18 cellular contexts compared by ENCODE assay signal in genomic region chr10:121461307-121461706, GRCh38.
A peak's percentile ranks its signal among the peaks of the same experiment; 100 is the strongest.
DNase-seq lines count a peak whose midpoint lies in the region; ATAC-seq, FAIRE-seq and TF ChIP-seq lines count a peak whose summit lies in the region.
"Had no signal": no experiment of that assay in that cellular context is flagged by ENCODE, and none has a peak within 500 bp of the region (broad histone marks: within the 10 kb centered on the region; RNA-seq: fewer than 3 reads in every experiment).

No MANE protein-coding gene starts in this region.

- H3K9me3 ChIP-seq in HEK293 (ENCODE audit: control insufficient read depth, insufficient read depth, low read depth, low read length) (no peaks in the 10 kb centered on the region), gastroesophageal sphincter (no peaks in the 10 kb centered on the region), sigmoid colon (no peaks in the 10 kb centered on the region), Peyer's patch (no peaks in the 10 kb centered on the region)
- H3K9me3 ChIP-seq: BLaER1, HAP-1 had no signal

- TF ChIP-seq POLR2A in gastroesophageal sphincter (IDR thresholded peaks at IDR 0.05) (no peak), sigmoid colon (IDR thresholded peaks at IDR 0.05) (no peak), Peyer's patch (IDR thresholded peaks at IDR 0.05) (no peak)

- H3K36me3 ChIP-seq in HEK293 (ENCODE audit: control insufficient read depth in 2 of 2, insufficient read depth in 1 of 2, low read length in 2 of 2) (no peaks in the 10 kb centered on the region), bronchial epithelial cell (ENCODE audit: control insufficient read depth, insufficient read depth, low read length) (no peaks in the 10 kb centered on the region), gastroesophageal sphincter (no peaks in the 10 kb centered on the region), sigmoid colon (no peaks in the 10 kb centered on the region), Peyer's patch (no peaks in the 10 kb centered on the region)
- H3K36me3 ChIP-seq: BLaER1, HAP-1 had no signal

- ATAC-seq in gastroesophageal sphincter = no peak
- no peak for ATAC-seq in GM21529 (IDR thresholded peaks at IDR 0.05; ENCODE audit: unreplicated experiment)

- no peak for TF ChIP-seq EP300 in gastroesophageal sphincter (IDR thresholded peaks at IDR 0.05)
- TF ChIP-seq EP300 in sigmoid colon (IDR thresholded peaks at IDR 0.05) = no peak

- CTCF ChIA-PET in HEK293 (lab: Yijun Ruan, JAX) = interaction anchor here (0.7 kb wide), 1 partner anchor 15 kb away, joined by 3 read pairs; no protein-coding TSS in a partner anchor

- FAIRE-seq in bronchial epithelial cell (lab: Jason Lieb, UNC) = peak; percentile 55
- FAIRE-seq: GM12892, GM18507 had no signal

- TF ChIP-seq CTCF in HEK293 (tag by site-specific recombination; IDR thresholded peaks at IDR 0.05) (no peak), bronchial epithelial cell (IDR thresholded peaks at IDR 0.05; ENCODE audit: insufficient read depth, low read length, severe bottlenecking) (no peak), gastroesophageal sphincter (IDR thresholded peaks at IDR 0.05) (no peak), sigmoid colon (IDR thresholded peaks at IDR 0.05) (no peak), Peyer's patch (IDR thresholded peaks at IDR 0.05) (no peak)

- H3K27me3 ChIP-seq in bronchial epithelial cell (ENCODE audit: control insufficient read depth, insufficient read depth, low read length) = no peaks in the 10 kb centered on the region
- H3K27me3 ChIP-seq in gastroesophageal sphincter = no peaks in the 10 kb centered on the region
- H3K27me3 ChIP-seq in sigmoid colon = no peaks in the 10 kb centered on the region
- H3K27me3 ChIP-seq in Peyer's patch = no peaks in the 10 kb centered on the region
- H3K27me3 ChIP-seq: BLaER1 had no signal

- POLR2A ChIA-PET in HEK293 (lab: Yijun Ruan, JAX) = no interaction called here

- intact Hi-C loops in sigmoid colon (cut with DNase I) = no loop called here

- DNase-seq in bronchial epithelial cell (ENCODE audit: low read depth) (no peak), sigmoid colon (no peak), Peyer's patch (no peak), SIG-M5 (lab: John Stamatoyannopoulos, UW) (no peak)
- DNase-seq: 8988T; CD4-positive, alpha-beta memory T cell; DMS153; DMS79; GDM1; IMR-90 had no signal

- H3K4me3 ChIP-seq in HEK293 (ENCODE audit: low read depth, low read length) = no peak overlapping the region
- H3K4me3 ChIP-seq in bronchial epithelial cell (ENCODE audit: low read depth, low read length) = no peak overlapping the region
- H3K4me3 ChIP-seq in gastroesophageal sphincter = no peak overlapping the region
- H3K4me3 ChIP-seq in sigmoid colon = no peak overlapping the region
- H3K4me3 ChIP-seq in Peyer's patch = no peak overlapping the region
- H3K4me3 ChIP-seq: BLaER1, HAP-1 had no signal

- H3K4me1 ChIP-seq in HEK293 (ENCODE audit: control insufficient read depth, insufficient read depth, low read length) (no peaks in the 10 kb centered on the region), gastroesophageal sphincter (peaks cover 0 to 35% (median 0%) of the 10 kb centered on the region in 3 donors), sigmoid colon (peaks cover 0 to 40% (median 25%) of the 10 kb centered on the region in 4 donors), Peyer's patch (no peaks in the 10 kb centered on the region)
- H3K4me1 ChIP-seq: BLaER1, HAP-1 had no signal

- 90 to 93% methylated on average over 3 to 5 of the region's 5 CpGs for WGBS in gastroesophageal sphincter (ENCODE audit: low coverage in 1 of 2), 2 donors
- WGBS in sigmoid colon, 2 donors = 94 to 96% methylated on average over 5 of the region's 5 CpGs

- H3K27ac ChIP-seq in HEK293 (ENCODE audit: extremely low read depth, low read depth, low read length) = no peak overlapping the region
- H3K27ac ChIP-seq in gastroesophageal sphincter = peak overlapping the region in 3 of 4 donors; percentile 77 to 85 (median 81)
- H3K27ac ChIP-seq in sigmoid colon = peak overlapping the region; percentile 69 to 84 (median 78)
- H3K27ac ChIP-seq in Peyer's patch = no peak overlapping the region
- H3K27ac ChIP-seq: BLaER1, HL-60 had no signal

TF ChIP-seq in HEK293, 187 proteins besides CTCF, POLR2A, EP300 and RAD21:
- TF ChIP-seq ZNF513 (tag by site-specific recombination; IDR thresholded peaks at IDR 0.05) = peak; percentile 57; the same call in 1 of the 2 replicates
- TF ChIP-seq KLF10 (tag by site-specific recombination; IDR thresholded peaks at IDR 0.05) = no peak

Comparison
In these comparisons a context has a peak if more than half of its experiments do, and no peak if none do; other contexts are left out.
1. H3K27ac ChIP-seq: peak in gastroesophageal sphincter (3 of 4) and sigmoid colon (4 of 4); none in HEK293 (single experiment) and Peyer's patch (0 of 4).